ENCODE assay signal across 10 cellular contexts in the genomic region with DNA sequence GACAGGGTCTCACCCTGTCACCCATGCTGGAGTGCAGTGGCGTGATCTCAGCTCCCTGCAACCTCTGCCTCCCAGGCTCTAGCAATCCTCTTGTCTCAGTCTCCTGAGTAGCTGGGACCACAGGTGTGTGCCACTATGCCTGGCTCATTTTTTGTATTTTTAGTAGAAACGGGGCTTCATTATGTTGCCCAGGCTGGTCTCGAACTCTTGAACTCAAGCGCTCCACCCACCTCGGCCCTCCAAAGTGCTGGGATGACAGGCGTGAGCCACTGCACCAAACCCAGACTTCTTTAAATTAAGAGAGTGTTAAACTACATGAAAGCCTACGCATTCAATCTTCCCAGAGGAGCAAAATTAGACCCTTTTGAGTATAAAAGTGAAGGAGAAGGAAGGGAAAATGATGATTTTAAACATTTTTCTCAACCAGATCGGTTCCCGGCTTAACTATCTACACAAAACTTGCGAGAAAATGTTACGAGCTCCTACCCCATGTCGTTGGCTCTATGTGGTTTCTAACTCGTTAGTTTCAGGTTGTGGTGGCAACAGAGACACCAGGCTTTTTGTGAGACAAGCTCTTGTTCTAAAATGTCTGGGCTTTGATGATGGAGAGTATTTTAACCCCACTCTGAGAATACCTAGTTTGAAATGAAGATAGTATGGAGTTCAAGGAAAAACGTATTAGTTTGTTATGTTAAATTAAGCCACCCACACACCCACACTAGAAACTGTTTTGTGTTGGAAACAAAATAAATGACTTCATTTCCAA. TPM values are rescaled to one million over a fixed set of nuclear protein-coding genes. Genes with fewer than 3 reads are reported as not detected.
DNase-seq lines count a peak whose midpoint lies in the region; ATAC-seq, FAIRE-seq and TF ChIP-seq lines count a peak whose summit lies in the region.
"Had no signal": no experiment of that assay in that cellular context is flagged by ENCODE, and none has a peak within 500 bp of the region (broad histone marks: within the 10 kb centered on the region; RNA-seq: fewer than 3 reads in every experiment).

No MANE protein-coding gene starts in this region.

- no peaks in the 10 kb centered on the region for H3K27me3 ChIP-seq in neutrophil
- H3K27me3 ChIP-seq in A673 (replicated peaks; ENCODE audit: insufficient read depth, low read depth, low read length, poor library complexity) = no peaks in the 10 kb centered on the region

- H3K4me1 Mint-ChIP-seq in activated naive CD8-positive, alpha-beta T cell treated with anti-CD3 and anti-CD28 coated beads, Interleukin-2, amount 10 ng/mL, durations not matched to agents 7 days and 5 days = peaks cover 50% of the 10 kb centered on the region

- intact Hi-C loops in A673 (cut with micrococcal nuclease; ENCODE audit: unreplicated experiment) = no loop called here

- POLR2A ChIA-PET in activated naive CD8-positive, alpha-beta T cell treated with anti-CD3 and anti-CD28 coated beads, Interleukin-2, amount 10 ng/mL, durations not matched to agents 7 days and 5 days (lab: Charles Lee) = interaction anchor here (0.6 to 4.4 kb wide), 11 partner anchors 9 to 164 kb away, joined by 3 to 62 read pairs (median 5); partner anchors contain the start of genes GHDC, STAT5A and STAT5B
- POLR2A ChIA-PET in A673 (lab: Charles Lee; ENCODE audit: low non-redundant PET) = no interaction called here

- peaks cover 91 to 95% of the 10 kb centered on the region in 2 experiments for H3K4me1 ChIP-seq in neutrophil (ENCODE audit: control insufficient read depth in 1 of 2, insufficient read depth in 1 of 2, low read depth in 1 of 2, low read length in 1 of 2)
- H3K4me1 ChIP-seq in A673 (ENCODE audit: insufficient read depth, low read length, poor library complexity, severe bottlenecking) = no peaks in the 10 kb centered on the region

- H3K27ac Mint-ChIP-seq in activated naive CD8-positive, alpha-beta T cell treated with anti-CD3 and anti-CD28 coated beads, Interleukin-2, amount 10 ng/mL, durations not matched to agents 7 days and 5 days = peak overlapping the region; percentile 86

- H3K4me3 Mint-ChIP-seq in activated naive CD8-positive, alpha-beta T cell treated with anti-CD3 and anti-CD28 coated beads, Interleukin-2, amount 10 ng/mL, durations not matched to agents 7 days and 5 days = peak overlapping the region; percentile 94

- no peaks in the 10 kb centered on the region for H3K27me3 Mint-ChIP-seq in activated naive CD8-positive, alpha-beta T cell treated with anti-CD3 and anti-CD28 coated beads, Interleukin-2, amount 10 ng/mL, durations not matched to agents 7 days and 5 days

- DNase-seq in stimulated activated CD4-positive, alpha-beta T cell treated with anti-CD3 and anti-CD28 coated beads, Interleukin-15, amount 100 ng/mL, for 24 hours = peak; percentile 44
- DNase-seq in stimulated activated CD4-positive, alpha-beta T cell treated with anti-CD3 and anti-CD28 coated beads, Interleukin-4, amount 100 ng/mL, for 4 hours = no peak
- no peak for DNase-seq in activated naive CD8-positive, alpha-beta T cell treated with anti-CD3 and anti-CD28 coated beads, Interleukin-2, amount 10 ng/mL, durations not matched to agents 7 days and 5 days
- DNase-seq in A673 (ENCODE audit: low spot score) (no peak), H54 (ENCODE audit: insufficient read length, low spot score) (no peak)
- DNase-seq: activated CD8-positive, alpha-beta memory T cell treated with anti-CD3 and anti-CD28 coated beads, Interleukin-2, amount 50 U/mL, for 4 hours; NCI-H1694 treated with DMSO at 0.1 percent for 48 hours had no signal

- FAIRE-seq in H54 (lab: Jason Lieb, UNC) = no peak

- H3K36me3 ChIP-seq in neutrophil (no peaks in the 10 kb centered on the region), A673 (ENCODE audit: insufficient read depth, low read length, poor library complexity, severe bottlenecking) (no peaks in the 10 kb centered on the region)

- H3K4me3 ChIP-seq in neutrophil (ENCODE audit: low read depth in 1 of 2, low read length in 1 of 2) (peak overlapping the region; percentile 52 to 62), A673 (ENCODE audit: low read depth, low read length, poor library complexity, severe bottlenecking) (no peak overlapping the region)

- BruUV-seq in A673 (replicated peaks; lab: Mats Ljungman, UMichigan) = no TSS peak

- H3K9me3 ChIP-seq in neutrophil (no peaks in the 10 kb centered on the region), A673 (ENCODE audit: low read depth, low read length, poor library complexity, severe bottlenecking) (no peaks in the 10 kb centered on the region)

- TF ChIP-seq CTCF in neutrophil (IDR thresholded peaks at IDR 0.05) (no peak), A673 (conservative IDR thresholded peaks at IDR 0.05; ENCODE audit: low read depth, low read length) (no peak)

- TF ChIP-seq POLR2A in H54 (IDR thresholded peaks at IDR 0.05; ENCODE audit: low read depth, low read length) = no peak

- CTCF ChIA-PET in A673 (lab: Charles Lee) = no interaction called here

- peak; percentile 38 for ATAC-seq in activated naive CD8-positive, alpha-beta T cell treated with anti-CD3 and anti-CD28 coated beads, Interleukin-2, amount 10 ng/mL, durations not matched to agents 7 days and 5 days (ENCODE audit: low read depth)
- ATAC-seq in HG03354 (IDR thresholded peaks at IDR 0.05; ENCODE audit: poor library complexity, severe bottlenecking, unreplicated experiment) (no peak), GM18498 (IDR thresholded peaks at IDR 0.05; ENCODE audit: unreplicated experiment) (no peak)

- peak overlapping the region; percentile 97 for H3K27ac ChIP-seq in neutrophil
- no peak overlapping the region for H3K27ac ChIP-seq in A673 (ENCODE audit: low read depth, low read length, poor library complexity, severe bottlenecking)

- peaks cover 11% of the 10 kb centered on the region for H3K36me3 Mint-ChIP-seq in activated naive CD8-positive, alpha-beta T cell treated with anti-CD3 and anti-CD28 coated beads, Interleukin-2, amount 10 ng/mL, durations not matched to agents 7 days and 5 days

- H3K9me3 Mint-ChIP-seq in activated naive CD8-positive, alpha-beta T cell treated with anti-CD3 and anti-CD28 coated beads, Interleukin-2, amount 10 ng/mL, durations not matched to agents 7 days and 5 days = no peaks in the 10 kb centered on the region

RNA-seq across cellular contexts. Expression of gene STAT5B, which starts 26.3 kb away (rescaled TPM):
- total RNA-seq in activated naive CD8-positive, alpha-beta T cell treated with anti-CD3 and anti-CD28 coated beads, Interleukin-2, amount 10 ng/mL, durations not matched to agents 7 days and 5 days = 100 to 1,000 TPM; 131 to 134 TPM
- total RNA-seq in A673 (2021) = 11.2 and 14.9 TPM in 2 replicates

RNA-seq across cellular contexts. Expression of gene STAT5A, which starts 38.4 kb away (rescaled TPM):
- total RNA-seq in activated naive CD8-positive, alpha-beta T cell treated with anti-CD3 and anti-CD28 coated beads, Interleukin-2, amount 10 ng/mL, durations not matched to agents 7 days and 5 days = 100 to 1,000 TPM; 125 to 131 TPM
- 0.19 TPM in 1 of 2 replicates, not detected in the other for total RNA-seq in A673 (2021)

RNA-seq across cellular contexts. Expression of gene GHDC, which starts 55.6 kb away (rescaled TPM):
- total RNA-seq in activated naive CD8-positive, alpha-beta T cell treated with anti-CD3 and anti-CD28 coated beads, Interleukin-2, amount 10 ng/mL, durations not matched to agents 7 days and 5 days = 10 to 100 TPM; 22.0 to 23.1 TPM
- 3.7 and 3.9 TPM in 2 replicates for total RNA-seq in A673 (2021)

Comparison
In these comparisons a context has a peak if more than half of its experiments do, and no peak if none do; other contexts are left out.
1. RNA of gene STAT5A, which starts 38.4 kb away (total RNA-seq): 125 to 131 TPM in activated naive CD8-positive, alpha-beta T cell treated with anti-CD3 and anti-CD28 coated beads, Interleukin-2, amount 10 ng/mL, durations not matched to agents 7 days and 5 days; 0.19 TPM in A673; every median in the first group is over 100 times any median in the second.